19 cellular contexts compared by ENCODE assay signal in the genomic region with DNA sequence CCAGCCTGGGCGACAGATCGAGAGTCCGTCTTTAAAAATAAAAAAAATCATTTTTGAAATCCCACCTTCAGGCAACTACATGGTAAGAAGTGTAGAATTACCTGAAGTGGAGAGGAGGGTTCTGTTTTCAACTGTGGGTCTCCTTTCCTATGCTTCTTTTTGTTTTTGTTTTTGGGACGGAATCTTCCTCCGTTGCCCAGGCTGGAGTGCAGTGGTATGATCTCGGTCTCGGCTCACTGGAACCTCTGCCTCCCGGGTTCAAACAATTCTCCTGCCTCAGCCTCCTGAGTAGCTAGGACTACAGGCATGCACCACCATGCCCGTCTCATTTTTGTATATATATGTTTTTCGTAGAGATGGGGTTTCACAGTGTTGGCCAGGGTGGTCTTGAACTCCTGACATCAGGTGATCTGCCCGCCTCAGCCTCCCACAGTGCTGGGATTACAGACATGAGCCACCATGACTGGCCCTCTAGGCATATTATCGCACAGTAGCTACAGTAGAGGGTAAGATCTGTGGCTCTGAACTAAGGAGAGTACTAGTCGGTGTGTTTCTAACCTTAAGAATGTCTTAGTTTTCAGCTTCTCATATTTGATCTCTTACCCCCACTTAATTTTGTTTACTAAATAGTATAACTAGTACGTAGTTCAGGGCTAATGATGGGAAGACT. TPM values are rescaled to one million over a fixed set of nuclear protein-coding genes. Genes with fewer than 3 reads are reported as not detected.
DNase-seq lines count a peak whose midpoint lies in the region; ATAC-seq, FAIRE-seq and TF ChIP-seq lines count a peak whose summit lies in the region.
"Had no signal": no experiment of that assay in that cellular context is flagged by ENCODE, and none has a peak within 500 bp of the region (broad histone marks: within the 10 kb centered on the region; RNA-seq: fewer than 3 reads in every experiment).

No MANE protein-coding gene starts in this region.

- no peaks in the 10 kb centered on the region for H3K27me3 ChIP-seq in GM23248 (replicated peaks; ENCODE audit: insufficient read depth)
- no peaks in the 10 kb centered on the region for H3K27me3 ChIP-seq in GM12878 (replicated peaks in 1 of 2; ENCODE audit: control insufficient read depth in 2 of 2, insufficient read depth in 2 of 2, low read length in 1 of 2)

- H3K9ac ChIP-seq in GM23248 (no peak overlapping the region), GM12878 (ENCODE audit: control insufficient read depth, insufficient read depth, low read length) (no peak overlapping the region)

- RAD21 ChIA-PET in GM12878 (lab: Charles Lee; ENCODE audit: unreplicated experiment): no interaction called here

- in situ Hi-C loops in GM23248 (cut with MboI): no loop called here
- in situ Hi-C loops in GM12878 (cut with MboI): no loop called here

- H3K36me3 Mint-ChIP-seq in activated CD4-positive, alpha-beta T cell treated with anti-CD3 and anti-CD28 coated beads, Interleukin-2, amount 10 ng/mL, durations not matched to agents 7 days and 5 days (ENCODE audit: low read depth): peaks cover 10% of the 10 kb centered on the region
- H3K36me3 Mint-ChIP-seq in osteocyte (ENCODE audit: unreplicated experiment): peaks cover 10% of the 10 kb centered on the region

- TF ChIP-seq POLR2A in GM12878 (IDR thresholded peaks at IDR 0.05; ENCODE audit: low read depth, low read length): no peak

- no peak overlapping the region for H3K4me2 ChIP-seq in GM23248 (ENCODE audit: unreplicated experiment)
- H3K4me2 ChIP-seq in GM12878 (ENCODE audit: control insufficient read depth, insufficient read depth): no peak overlapping the region

- H3K4me3 ChIP-seq in GM23248 (no peak overlapping the region), GM12878 (no peak overlapping the region)
- H3K4me3 ChIP-seq: HAP-1 had no signal

- H3K27ac ChIP-seq in GM23248 (peak overlapping the region; percentile 64), GM12878 (ENCODE audit: control insufficient read depth, insufficient read depth) (no peak overlapping the region)
- H3K27ac ChIP-seq: HL-60 had no signal

- peaks cover 19% of the 10 kb centered on the region for H3K36me3 ChIP-seq in GM23248 (ENCODE audit: low read depth)
- no peaks in the 10 kb centered on the region; a peak in 1 of 4 replicates for H3K36me3 ChIP-seq in GM12878 (ENCODE audit: control insufficient read depth in 2 of 2, insufficient read depth in 2 of 2, low read length in 1 of 2)

- 92 to 93% methylated on average over 14 of the region's 14 CpGs for WGBS in GM23248 (ENCODE audit: low coverage in 1 of 2, low lambda C conversion rate in 2 of 2, missing lambda C conversion rate in 2 of 2), 2 experiments
- 94% methylated on average over 14 of the region's 14 CpGs for WGBS in GM12878 (ENCODE audit: insufficient coverage, insufficient replicate concordance, low lambda C conversion rate, missing lambda C conversion rate)

- TF ChIP-seq EP300 in GM12878 (IDR thresholded peaks at IDR 0.05; ENCODE audit: borderline replicate concordance in 1 of 2, control insufficient read depth in 1 of 2, low read depth in 2 of 2, low read length in 2 of 2): no peak

- TF ChIP-seq CTCF in GM12878 (IDR thresholded peaks at IDR 0.05 in 2 of 3, conservative IDR thresholded peaks at IDR 0.05 in 1 of 3; ENCODE audit: control insufficient read depth in 2 of 3, extremely low read depth in 1 of 3, insufficient read depth in 1 of 3, low read depth in 3 of 3, low read length in 3 of 3) (no peak), osteocyte (IDR thresholded peaks at IDR 0.05) (no peak)

- intact Hi-C loops in GM12878 (cut with micrococcal nuclease; ENCODE audit: unreplicated experiment): no loop called here

- peaks cover 24% of the 10 kb centered on the region for H3K4me1 Mint-ChIP-seq in activated CD4-positive, alpha-beta T cell treated with anti-CD3 and anti-CD28 coated beads, Interleukin-2, amount 10 ng/mL, durations not matched to agents 7 days and 5 days
- peaks cover 39% of the 10 kb centered on the region for H3K4me1 Mint-ChIP-seq in osteocyte (ENCODE audit: unreplicated experiment)

- POLR2A ChIA-PET in activated CD4-positive, alpha-beta T cell treated with anti-CD3 and anti-CD28 coated beads, Interleukin-2, amount 10 ng/mL, durations not matched to agents 7 days and 5 days (lab: Charles Lee): no interaction called here
- POLR2A ChIA-PET in GM12878 (lab: Charles Lee): no interaction called here

- SMC1A ChIA-PET in GM12878 (lab: Charles Lee; ENCODE audit: uncharacterized antibody, unreplicated experiment): no interaction called here

- peaks cover 65% of the 10 kb centered on the region for H3K4me1 ChIP-seq in GM23248 (ENCODE audit: insufficient read depth)
- no peaks in the 10 kb centered on the region for H3K4me1 ChIP-seq in GM12878 (ENCODE audit: control insufficient read depth, insufficient read depth, low read length)

- CTCF ChIA-PET in activated CD4-positive, alpha-beta T cell treated with anti-CD3 and anti-CD28 coated beads, Interleukin-2, amount 10 ng/mL, durations not matched to agents 7 days and 5 days (lab: Charles Lee): interaction anchor here (2.0 kb wide), 1 partner anchor 14 kb away, joined by 6 read pairs; no protein-coding TSS in a partner anchor
- CTCF ChIA-PET in GM12878 (lab: Yijun Ruan, JAX): interaction anchor here (1.2 kb wide), 1 partner anchor 384 kb away, joined by 3 read pairs; no protein-coding TSS in a partner anchor

- FAIRE-seq in GM12878 (lab: Jason Lieb, UNC): no peak
- FAIRE-seq: HTR-8/SVneo had no signal

- H3K9me2 ChIP-seq in GM23248 (ENCODE audit: insufficient read depth): no peaks in the 10 kb centered on the region

- ATAC-seq in GM12878: no peak
- ATAC-seq in HG03135 (IDR thresholded peaks at IDR 0.05; ENCODE audit: unreplicated experiment): no peak

- H4K20me1 ChIP-seq in GM23248 (ENCODE audit: insufficient read depth) (no peaks in the 10 kb centered on the region), GM12878 (ENCODE audit: control insufficient read depth, insufficient read depth) (no peaks in the 10 kb centered on the region)

- H2AFZ ChIP-seq in GM23248: no peak overlapping the region
- no peak overlapping the region for H2AFZ ChIP-seq in GM12878 (ENCODE audit: control insufficient read depth, low read depth, low read length)

- H3K9me3 ChIP-seq in GM23248 (ENCODE audit: low read depth) (no peaks in the 10 kb centered on the region), GM12878 (replicated peaks; ENCODE audit: control insufficient read depth, insufficient read depth, low read length) (no peaks in the 10 kb centered on the region)
- H3K9me3 ChIP-seq: HAP-1 had no signal

- peak overlapping the region; percentile 41 for H3K27ac Mint-ChIP-seq in activated CD4-positive, alpha-beta T cell treated with anti-CD3 and anti-CD28 coated beads, Interleukin-2, amount 10 ng/mL, durations not matched to agents 7 days and 5 days
- peak overlapping the region; percentile 79 for H3K27ac Mint-ChIP-seq in osteocyte (ENCODE audit: unreplicated experiment)

- DNase-seq in activated CD4-positive, alpha-beta T cell treated with anti-CD3 and anti-CD28 coated beads, Interleukin-2, amount 10 ng/mL, durations not matched to agents 7 days and 5 days: no peak
- no peak for DNase-seq in activated CD4-positive, alpha-beta T cell treated with anti-CD3 and anti-CD28 coated beads for 4 hours
- no peak for DNase-seq in GM23248
- DNase-seq in GM12878 (ENCODE audit: low read depth, low spot score): no peak
- DNase-seq in osteocyte (ENCODE audit: extremely low spot score, unreplicated experiment): no peak
- no peak for DNase-seq in NCI-H774 (lab: John Stamatoyannopoulos, UW)
- no peak for DNase-seq in epidermal melanocyte (ENCODE audit: insufficient read length, low spot score)
- DNase-seq: 8988T; CD4-positive, alpha-beta memory T cell; NCI-H1417; NCI-H2029; NCI-H2171; NCI-H446; NCI-H69; OCI-M1 had no signal

- H3K4me3 Mint-ChIP-seq in activated CD4-positive, alpha-beta T cell treated with anti-CD3 and anti-CD28 coated beads, Interleukin-2, amount 10 ng/mL, durations not matched to agents 7 days and 5 days: no peak overlapping the region
- H3K4me3 Mint-ChIP-seq in osteocyte (ENCODE audit: unreplicated experiment): no peak overlapping the region
- H3K4me3 Mint-ChIP-seq: CD4-positive, alpha-beta memory T cell had no signal

- no TSS peak for BruUV-seq in GM12878 (replicated peaks; lab: Mats Ljungman, UMichigan)

- no peaks in the 10 kb centered on the region for H3K9me3 Mint-ChIP-seq in activated CD4-positive, alpha-beta T cell treated with anti-CD3 and anti-CD28 coated beads, Interleukin-2, amount 10 ng/mL, durations not matched to agents 7 days and 5 days
- no peaks in the 10 kb centered on the region for H3K9me3 Mint-ChIP-seq in osteocyte (ENCODE audit: unreplicated experiment)
- H3K9me3 Mint-ChIP-seq: CD4-positive, alpha-beta memory T cell had no signal

- H3K79me2 ChIP-seq in GM23248 (ENCODE audit: insufficient read depth) (peaks cover 29% of the 10 kb centered on the region), GM12878 (ENCODE audit: control insufficient read depth, insufficient read depth, low read length) (no peaks in the 10 kb centered on the region)

- H3F3A ChIP-seq in GM23248 (ENCODE audit: insufficient read depth): peaks cover 50% of the 10 kb centered on the region

- H3K27me3 Mint-ChIP-seq in activated CD4-positive, alpha-beta T cell treated with anti-CD3 and anti-CD28 coated beads, Interleukin-2, amount 10 ng/mL, durations not matched to agents 7 days and 5 days: no peaks in the 10 kb centered on the region
- no peaks in the 10 kb centered on the region for H3K27me3 Mint-ChIP-seq in osteocyte (ENCODE audit: unreplicated experiment)
- H3K27me3 Mint-ChIP-seq: CD4-positive, alpha-beta memory T cell had no signal

- no peak for TF ChIP-seq RAD21 in GM12878 (IDR thresholded peaks at IDR 0.05; ENCODE audit: insufficient read depth, low read depth, low read length)

RNA-seq across cellular contexts. Expression of a gene that starts 8.5 kb away (rescaled TPM):
- total RNA-seq in activated CD4-positive, alpha-beta T cell treated with anti-CD3 and anti-CD28 coated beads, Interleukin-2, amount 10 ng/mL, durations not matched to agents 7 days and 5 days: 1 to 10 TPM; 6.3 to 6.9 TPM
- 1.6 and 3.0 TPM in 2 replicates for total RNA-seq in GM23248 (2014; rRNA removed; shearing (Covaris generic))
- 0.58 and 1.7 TPM in 2 replicates for polyA plus RNA-seq in GM23248 (2016; fragmentation: Nextera tagmentation; extraction: Ambion mirVana)
- 65.7 and 67.6 TPM in 2 replicates for total RNA-seq in GM12878 (2013; cell fraction: nucleolus; rRNA removed)
- total RNA-seq in GM12878 (2014; rRNA removed): 4.7 and 6.8 TPM in 2 replicates
- 6.8 TPM in 2 replicates for total RNA-seq in GM12878 (2014; rRNA removed; fragmentation: Illumina TruSeq; extraction: Trizol)
- total RNA-seq in GM12878 (2021): 3.8 and 4.0 TPM in 2 replicates
- 1.9 TPM for polyA plus RNA-seq in GM12878 (2011; ENCODE audit: low read depth)
- 4.5 and 5.6 TPM in 2 replicates for polyA plus RNA-seq in GM12878 (2011; rRNA removed)
- polyA plus RNA-seq in GM12878 (2011; cell fraction: cytosol; rRNA removed): 1.4 and 1.6 TPM in 2 replicates
- polyA plus RNA-seq in GM12878 (2011; cell fraction: nucleus; rRNA removed): 8.4 and 9.9 TPM in 2 replicates
- polyA plus RNA-seq in GM12878 (2012): 1.7 and 2.0 TPM in 2 replicates
- 3.9 and 4.4 TPM in 2 replicates for polyA plus RNA-seq in GM12878 (2014; fragmentation: Illumina TruSeq; extraction: Trizol)
- polyA plus RNA-seq in GM12878 (2014; fragmentation: Nextera tagmentation; extraction: Ambion mirVana): 1 to 10 TPM in 1 of 2 experiments, under 1 TPM in 1; 0.84 to 2.2 TPM
- polyA plus RNA-seq in GM12878 (2014; rRNA removed): 2.8 and 3.3 TPM in 2 replicates
- 1 to 10 TPM; 1.2 to 2.7 TPM for polyA plus RNA-seq in GM12878 (2016; fragmentation: Nextera tagmentation; extraction: Ambion mirVana)
- 15.1 and 20.2 TPM in 2 replicates for polyA minus RNA-seq in GM12878 (2011; rRNA and poly(A)+ RNA removed)
- polyA minus RNA-seq in GM12878 (2011; cell fraction: cytosol; rRNA and poly(A)+ RNA removed): 3.2 and 4.2 TPM in 2 replicates
- 15.1 and 22.0 TPM in 2 replicates for polyA minus RNA-seq in GM12878 (2011; cell fraction: nucleus; rRNA and poly(A)+ RNA removed)
- total RNA-seq in osteocyte: 4.6 and 5.1 TPM in 2 replicates
